In the genomic region with DNA sequence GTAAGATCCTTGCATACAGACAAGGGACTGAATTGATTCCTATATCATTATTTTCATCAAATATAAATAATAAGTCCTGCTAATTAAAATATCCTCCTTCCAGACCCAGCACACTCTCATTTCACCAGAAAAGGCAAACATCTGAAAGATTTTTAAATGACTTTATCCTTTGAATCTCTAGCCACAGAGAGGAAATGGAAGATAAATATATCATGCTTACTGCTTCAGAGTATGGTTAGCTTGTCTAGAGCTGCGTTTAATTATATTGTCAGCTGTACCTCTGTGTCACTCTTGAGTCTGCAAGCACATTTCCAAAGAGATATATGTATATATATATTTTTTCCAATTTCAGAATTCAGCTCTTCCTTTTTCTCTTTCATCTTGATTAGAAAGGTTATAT, we compare ENCODE assay signal across 1 cellular context.
TF ChIP-seq lines count a peak whose summit lies in the region.

No MANE protein-coding gene starts in this region.

TF ChIP-seq in IMR-90, 13 proteins besides CTCF, POLR2A, EP300 and RAD21 (continued from another document):
- TF ChIP-seq MAZ (IDR thresholded peaks at IDR 0.05; ENCODE audit: borderline replicate concordance, low read depth, low read length) (no peak), RCOR1 (IDR thresholded peaks at IDR 0.05; ENCODE audit: insufficient replicate concordance, low read length) (no peak), NFE2L2 (IDR thresholded peaks at IDR 0.05; ENCODE audit: low read depth, low read length) (no peak), FOS (IDR thresholded peaks at IDR 0.05; ENCODE audit: low read depth, low read length) (no peak), CEBPB (IDR thresholded peaks at IDR 0.05; ENCODE audit: low read depth, low read length) (no peak), CHD1 (IDR thresholded peaks at IDR 0.05; ENCODE audit: low read depth, low read length) (no peak)
- TF ChIP-seq, protein P1, sequence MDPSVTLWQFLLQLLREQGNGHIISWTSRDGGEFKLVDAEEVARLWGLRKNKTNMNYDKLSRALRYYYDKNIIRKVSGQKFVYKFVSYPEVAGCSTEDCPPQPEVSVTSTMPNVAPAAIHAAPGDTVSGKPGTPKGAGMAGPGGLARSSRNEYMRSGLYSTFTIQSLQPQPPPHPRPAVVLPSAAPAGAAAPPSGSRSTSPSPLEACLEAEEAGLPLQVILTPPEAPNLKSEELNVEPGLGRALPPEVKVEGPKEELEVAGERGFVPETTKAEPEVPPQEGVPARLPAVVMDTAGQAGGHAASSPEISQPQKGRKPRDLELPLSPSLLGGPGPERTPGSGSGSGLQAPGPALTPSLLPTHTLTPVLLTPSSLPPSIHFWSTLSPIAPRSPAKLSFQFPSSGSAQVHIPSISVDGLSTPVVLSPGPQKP (IDR thresholded peaks at IDR 0.05; ENCODE audit: borderline replicate concordance, low read depth, low read length), result no peak
